Comparison of ENCODE assay signal across 8 cellular contexts in the genomic region with DNA sequence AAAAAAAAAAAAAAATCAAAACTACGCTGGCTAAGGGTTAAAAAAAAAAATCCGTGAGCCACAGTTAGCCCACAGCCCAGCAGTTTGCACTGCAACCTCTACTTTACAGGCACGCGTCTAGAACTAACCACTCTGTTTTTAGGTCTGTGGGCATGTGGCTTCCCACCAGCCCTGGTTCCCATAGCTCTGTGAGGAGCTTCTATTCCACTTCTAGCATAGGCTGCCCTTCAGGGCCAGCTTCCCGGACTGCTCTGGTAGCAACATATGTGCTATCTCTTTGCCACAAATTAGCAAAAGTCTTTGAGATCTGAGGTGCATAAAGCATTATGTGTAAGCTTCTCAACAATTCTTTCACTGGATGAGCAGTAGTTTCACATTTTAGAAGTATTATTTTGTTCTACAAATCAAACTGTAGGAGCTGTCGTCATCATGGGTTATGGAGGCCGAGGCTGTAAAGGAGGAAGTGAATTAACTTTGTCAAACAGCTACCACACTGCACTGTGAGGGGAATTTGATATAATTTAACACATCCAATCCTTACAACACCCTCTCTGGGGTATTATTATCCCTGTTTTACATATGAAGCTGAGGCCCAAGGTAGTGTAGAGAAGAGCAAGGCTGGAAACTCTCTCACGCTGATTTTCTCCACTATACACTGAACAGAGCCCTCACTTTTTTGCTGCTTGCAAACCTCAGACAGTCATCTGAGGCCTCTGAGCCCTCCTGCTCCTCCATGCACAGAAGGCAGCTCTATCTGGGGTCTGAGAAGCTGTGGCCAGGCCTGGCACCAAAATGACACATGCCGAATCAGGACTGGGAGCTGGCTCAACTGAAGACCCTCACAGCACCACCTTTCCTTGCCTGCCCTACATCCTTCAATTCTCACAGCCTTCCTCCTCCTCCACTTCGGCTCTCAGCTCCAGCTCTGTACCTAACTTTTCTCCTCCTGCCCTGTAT. TPM values are rescaled to one million over a fixed set of nuclear protein-coding genes. Genes with fewer than 3 reads are reported as not detected.
DNase-seq lines count a peak whose midpoint lies in the region; ATAC-seq and TF ChIP-seq lines count a peak whose summit lies in the region.

No MANE protein-coding gene starts in this region.

- TF ChIP-seq EP300 in suprapubic skin (IDR thresholded peaks at IDR 0.05) (no peak), tibial nerve (IDR thresholded peaks at IDR 0.05) (no peak)

- peak; percentile 40 to 75 (median 57) for DNase-seq in CD8-positive, alpha-beta memory T cell
- peak; percentile 45 to 73 for DNase-seq in stimulated activated naive CD8-positive, alpha-beta T cell treated with anti-CD3 and anti-CD28 coated beads, Interleukin-15, amount 100 ng/mL, for 72 hours
- DNase-seq in suprapubic skin (ENCODE audit: low spot score in 2 of 2) = no peak
- no peak for DNase-seq in NCI-H226
- no peak for DNase-seq in tibial nerve (ENCODE audit: low spot score in 2 of 2)

- POLR2A ChIA-PET in CD8-positive, alpha-beta memory T cell (lab: Charles Lee) = interaction anchor here (0.6 to 4.3 kb wide), 11 partner anchors 8 to 607 kb away, joined by 3 to 33 read pairs (median 5); no protein-coding TSS in a partner anchor

- H3K27me3 ChIP-seq in CD8-positive, alpha-beta memory T cell (ENCODE audit: insufficient read depth, low read length, poor library complexity, severe bottlenecking) = no peaks in the 10 kb centered on the region
- H3K27me3 ChIP-seq in suprapubic skin (no peaks in the 10 kb centered on the region), tibial nerve (no peaks in the 10 kb centered on the region)

- H3K4me1 ChIP-seq in CD8-positive, alpha-beta memory T cell (ENCODE audit: insufficient read depth, low read length) = peaks cover 50% of the 10 kb centered on the region
- H3K4me1 ChIP-seq in suprapubic skin (peaks cover 26% of the 10 kb centered on the region), tibial nerve (peaks cover 0 to 51% (median 11%) of the 10 kb centered on the region in 4 donors)

- no peak for TF ChIP-seq CTCF in suprapubic skin (IDR thresholded peaks at IDR 0.05)
- TF ChIP-seq CTCF in tibial nerve (IDR thresholded peaks at IDR 0.05) = no peak

- H3K36me3 Mint-ChIP-seq in CD8-positive, alpha-beta memory T cell = no peaks in the 10 kb centered on the region
- peaks cover 3% of the 10 kb centered on the region for H3K36me3 Mint-ChIP-seq in activated naive CD8-positive, alpha-beta T cell

- peak overlapping the region; percentile 92 to 99 (median 98) for H3K27ac Mint-ChIP-seq in CD8-positive, alpha-beta memory T cell
- peak overlapping the region; percentile 73 for H3K27ac Mint-ChIP-seq in activated naive CD8-positive, alpha-beta T cell
- H3K27ac Mint-ChIP-seq in stimulated activated naive CD8-positive, alpha-beta T cell treated with anti-CD3 and anti-CD28 coated beads, Interleukin-15, amount 100 ng/mL, for 72 hours = peak overlapping the region; percentile 94 to 95

- peak overlapping the region; percentile 62 to 89 (median 74) for H3K4me3 Mint-ChIP-seq in CD8-positive, alpha-beta memory T cell
- H3K4me3 Mint-ChIP-seq in activated naive CD8-positive, alpha-beta T cell = peak overlapping the region; percentile 64
- peak overlapping the region; percentile 77 to 83 for H3K4me3 Mint-ChIP-seq in stimulated activated naive CD8-positive, alpha-beta T cell treated with anti-CD3 and anti-CD28 coated beads, Interleukin-15, amount 100 ng/mL, for 72 hours

- ATAC-seq in GM19452 (IDR thresholded peaks at IDR 0.05; ENCODE audit: unreplicated experiment) (peak; percentile 59), HG03432 (IDR thresholded peaks at IDR 0.05; ENCODE audit: unreplicated experiment) (peak; percentile 66)
- peak; percentile 84 for ATAC-seq in stimulated activated naive CD8-positive, alpha-beta T cell treated with anti-CD3 and anti-CD28 coated beads, Interleukin-15, amount 100 ng/mL, for 72 hours

- H3K36me3 ChIP-seq in CD8-positive, alpha-beta memory T cell (ENCODE audit: insufficient read depth, low read length) = no peaks in the 10 kb centered on the region
- H3K36me3 ChIP-seq in suprapubic skin = no peaks in the 10 kb centered on the region
- H3K36me3 ChIP-seq in tibial nerve = no peaks in the 10 kb centered on the region

- H3K27ac ChIP-seq in CD8-positive, alpha-beta memory T cell (ENCODE audit: low read depth, low read length) = peak overlapping the region; percentile 69
- H3K27ac ChIP-seq in suprapubic skin (no peak overlapping the region), tibial nerve (peak overlapping the region in 1 of 4 donors; percentile 24)

- no peaks in the 10 kb centered on the region for H3K27me3 Mint-ChIP-seq in CD8-positive, alpha-beta memory T cell
- no peaks in the 10 kb centered on the region for H3K27me3 Mint-ChIP-seq in activated naive CD8-positive, alpha-beta T cell
- no peaks in the 10 kb centered on the region for H3K27me3 Mint-ChIP-seq in stimulated activated naive CD8-positive, alpha-beta T cell treated with anti-CD3 and anti-CD28 coated beads, Interleukin-15, amount 100 ng/mL, for 72 hours

- no peaks in the 10 kb centered on the region for H3K9me3 ChIP-seq in CD8-positive, alpha-beta memory T cell (ENCODE audit: low read length)
- H3K9me3 ChIP-seq in suprapubic skin = no peaks in the 10 kb centered on the region
- no peaks in the 10 kb centered on the region for H3K9me3 ChIP-seq in tibial nerve

- CTCF ChIA-PET in CD8-positive, alpha-beta memory T cell (lab: Charles Lee) = interaction anchor here (0.9 to 2.7 kb wide), 12 partner anchors 9 to 54 kb away, joined by 3 to 13 read pairs (median 6); no protein-coding TSS in a partner anchor

- no peaks in the 10 kb centered on the region for H3K9me3 Mint-ChIP-seq in CD8-positive, alpha-beta memory T cell
- no peaks in the 10 kb centered on the region for H3K9me3 Mint-ChIP-seq in activated naive CD8-positive, alpha-beta T cell (ENCODE audit: low read depth)
- no peaks in the 10 kb centered on the region for H3K9me3 Mint-ChIP-seq in stimulated activated naive CD8-positive, alpha-beta T cell treated with anti-CD3 and anti-CD28 coated beads, Interleukin-15, amount 100 ng/mL, for 72 hours

- H3K4me1 Mint-ChIP-seq in CD8-positive, alpha-beta memory T cell = peaks cover 66 to 89% (median 81%) of the 10 kb centered on the region in 3 donors
- peaks cover 49% of the 10 kb centered on the region for H3K4me1 Mint-ChIP-seq in activated naive CD8-positive, alpha-beta T cell (ENCODE audit: low read depth)
- H3K4me1 Mint-ChIP-seq in stimulated activated naive CD8-positive, alpha-beta T cell treated with anti-CD3 and anti-CD28 coated beads, Interleukin-15, amount 100 ng/mL, for 72 hours = peaks cover 65% of the 10 kb centered on the region

- peak overlapping the region; percentile 30 for H3K4me3 ChIP-seq in CD8-positive, alpha-beta memory T cell (ENCODE audit: low read length)
- H3K4me3 ChIP-seq in suprapubic skin (no peak overlapping the region), tibial nerve (no peak overlapping the region)

- TF ChIP-seq POLR2A in suprapubic skin (IDR thresholded peaks at IDR 0.05) (no peak), tibial nerve (IDR thresholded peaks at IDR 0.05) (no peak)

- 83% methylated on average over 10 of the region's 10 CpGs for WGBS in suprapubic skin
- WGBS in tibial nerve, 2 donors = 81 to 86% methylated on average over 10 of the region's 10 CpGs

RNA-seq across cellular contexts. Expression of a gene that starts 35.3 kb away (rescaled TPM):
- 10 to 100 TPM; 36.9 to 38.4 TPM for total RNA-seq in CD8-positive, alpha-beta memory T cell
- 23.8 TPM for polyA plus RNA-seq in CD8-positive, alpha-beta memory T cell
- 10 to 100 TPM; 17.8 to 34.7 (median 29.9) TPM for total RNA-seq in suprapubic skin
- total RNA-seq in tibial nerve = 100 to 1,000 TPM; 118 to 287 (median 154) TPM

Comparison
In these comparisons a context has a peak if more than half of its experiments do, and no peak if none do; other contexts are left out.
1. DNase-seq: peak in CD8-positive, alpha-beta memory T cell (5 of 5) and stimulated activated naive CD8-positive, alpha-beta T cell treated with anti-CD3 and anti-CD28 coated beads, Interleukin-15, amount 100 ng/mL, for 72 hours (2 of 2); none in suprapubic skin (0 of 2), NCI-H226 (single experiment) and tibial nerve (0 of 2).
2. Peak in every context shown above with its lines, with median percentiles within 50 percentile points of each other: H3K27ac Mint-ChIP-seq, H3K4me3 Mint-ChIP-seq and ATAC-seq.